ENCODE assay signal across 24 cellular contexts in genomic region chr2:110886806-110887573, GRCh38.
"Had no signal": no experiment of that assay in that cellular context is flagged by ENCODE, and none has a peak within 500 bp of the region (broad histone marks: within the 10 kb centered on the region; RNA-seq: fewer than 3 reads in every experiment).

No MANE protein-coding gene starts in this region.

- H3K9ac ChIP-seq: SK-N-SH had no signal

- DNase-seq: activated CD4-positive, alpha-beta T cell treated with anti-CD3 and anti-CD28 coated beads for 4 hours; activated CD8-positive, alpha-beta memory T cell treated with anti-CD3 and anti-CD28 coated beads, Interleukin-2, amount 50 U/mL, for 4 hours; activated CD8-positive, alpha-beta T cell treated with anti-CD3 and anti-CD28 coated beads for 36 hours; activated naive CD4-positive, alpha-beta T cell treated with anti-CD3 and anti-CD28 coated beads, Interleukin-2, amount 50 U/mL, for 16 hours; activated naive CD8-positive, alpha-beta T cell treated with anti-CD3 and anti-CD28 coated beads, Interleukin-2, amount 10 ng/mL, durations not matched to agents 7 days and 5 days; anterior cingulate cortex; cerebellar nuclear complex; MM.1S; NCI-H1105 treated with DMSO at 0.1 percent for 48 hours; NCI-H146; NCI-H187 treated with DMSO at 0.1 percent for 48 hours; NCI-H2171; NCI-H226; NCI-H526; NCI-H774; Right ventricle myocardium superior; SJCRH30; SK-N-SH; T-helper 1 cell; WERI-Rb-1 had no signal

- H3K9me3 ChIP-seq: adrenal gland, SJCRH30, SK-N-SH had no signal

- ATAC-seq: activated CD4-positive, CD25-positive, alpha-beta regulatory T cell treated with anti-CD3 and anti-CD28 coated beads, Interleukin-2, amount 50 U/mL, for 24 hours; activated CD8-positive, alpha-beta T cell treated with anti-CD3 and anti-CD28 coated beads for 36 hours; Panc1 had no signal

- H3K27ac ChIP-seq: adrenal gland, RWPE1, SJCRH30, WERI-Rb-1 had no signal

- H3K4me1 ChIP-seq: adrenal gland, SJCRH30 had no signal

- H3K9me2 ChIP-seq: SK-N-SH had no signal

- H3K27me3 ChIP-seq: adrenal gland, SJCRH30 had no signal

- H3K36me3 ChIP-seq: adrenal gland, SJCRH30, WERI-Rb-1 had no signal

- H3K4me2 ChIP-seq: SK-N-SH had no signal

- H3K4me3 ChIP-seq: adrenal gland, SJCRH30 had no signal
